Comparison of ENCODE assay signal across 24 cellular contexts in genomic region chr5:78835176-78835575, GRCh38.
"Had no signal": no experiment of that assay in that cellular context is flagged by ENCODE, and none has a peak within 500 bp of the region (broad histone marks: within the 10 kb centered on the region; RNA-seq: fewer than 3 reads in every experiment).

No MANE protein-coding gene starts in this region.

- H3K4me1 Mint-ChIP-seq: immature natural killer cell; natural killer cell; stimulated activated effector memory CD8-positive, alpha-beta T cell treated with anti-CD3 and anti-CD28 coated beads, Interleukin-12 subunit alpha, Interleukin-12 subunit beta, amount 100 ng/mL, for 72 hours had no signal

- H3K27ac Mint-ChIP-seq: effector memory CD8-positive, alpha-beta T cell; immature natural killer cell; natural killer cell; stimulated activated effector memory CD8-positive, alpha-beta T cell treated with anti-CD3 and anti-CD28 coated beads, Interleukin-12 subunit alpha, Interleukin-12 subunit beta, amount 100 ng/mL, for 72 hours; type B pancreatic cell had no signal

- H3K27me3 Mint-ChIP-seq: effector memory CD8-positive, alpha-beta T cell; type B pancreatic cell had no signal

- H3K9me3 Mint-ChIP-seq: effector memory CD8-positive, alpha-beta T cell; immature natural killer cell; natural killer cell; neural crest cell; stimulated activated effector memory CD8-positive, alpha-beta T cell treated with anti-CD3 and anti-CD28 coated beads, Interleukin-12 subunit alpha, Interleukin-12 subunit beta, amount 100 ng/mL, for 72 hours; type B pancreatic cell had no signal

- H3K4me1 ChIP-seq: parathyroid adenoma, prostate gland had no signal

- DNase-seq: cerebellar nuclear complex; cortex of kidney; effector memory CD8-positive, alpha-beta T cell; hypothalamus; immature natural killer cell; islet precursor cell; kidney glomerular epithelial cell; left ventricle myocardium superior; lower lobe of right lung; natural killer cell; stimulated activated CD4-positive, alpha-beta T cell treated with anti-CD3 and anti-CD28 coated beads, Interleukin-2, amount 100 ng/mL, for 24 hours; stimulated activated CD4-positive, alpha-beta T cell treated with anti-CD3 and anti-CD28 coated beads, Interleukin-4, amount 100 ng/mL, for 24 hours; stimulated activated naive CD4-positive, alpha-beta T cell treated with Interleukin-2 at 50 U/mL for 16 hours; stomach; thyroid gland had no signal

- H3K27ac ChIP-seq: lower lobe of right lung, neutrophil, parathyroid adenoma, prostate gland, right atrium auricular region, stomach, thyroid gland had no signal

- H3K36me3 ChIP-seq: lower lobe of right lung, prostate gland, right atrium auricular region, thyroid gland had no signal

- H3K4me3 Mint-ChIP-seq: effector memory CD8-positive, alpha-beta T cell; immature natural killer cell; natural killer cell; neural crest cell; stimulated activated effector memory CD8-positive, alpha-beta T cell treated with anti-CD3 and anti-CD28 coated beads, Interleukin-12 subunit alpha, Interleukin-12 subunit beta, amount 100 ng/mL, for 72 hours; type B pancreatic cell had no signal

- H2AFZ ChIP-seq: parathyroid adenoma had no signal

- H3K79me2 ChIP-seq: parathyroid adenoma had no signal

- H3K4me3 ChIP-seq: lower lobe of right lung, prostate gland, right atrium auricular region, stomach, thyroid gland had no signal

- H3K27me3 ChIP-seq: neutrophil, right atrium auricular region, stomach, thyroid gland had no signal

- ATAC-seq: effector memory CD8-positive, alpha-beta T cell; esophagus mucosa; left ventricle myocardium superior; lower lobe of right lung; natural killer cell; sciatic nerve; stimulated activated effector memory CD8-positive, alpha-beta T cell treated with anti-CD3 and anti-CD28 coated beads, Interleukin-12 subunit alpha, Interleukin-12 subunit beta, amount 100 ng/mL, for 72 hours had no signal

- H3K9ac ChIP-seq: parathyroid adenoma had no signal

- H3K9me3 ChIP-seq: lower lobe of right lung, neutrophil, prostate gland, right atrium auricular region, stomach, thyroid gland had no signal

- H3K36me3 Mint-ChIP-seq: natural killer cell; stimulated activated effector memory CD8-positive, alpha-beta T cell treated with anti-CD3 and anti-CD28 coated beads, Interleukin-12 subunit alpha, Interleukin-12 subunit beta, amount 100 ng/mL, for 72 hours; type B pancreatic cell had no signal
